Comparison of ENCODE assay signal across 14 cellular contexts in the genomic region with DNA sequence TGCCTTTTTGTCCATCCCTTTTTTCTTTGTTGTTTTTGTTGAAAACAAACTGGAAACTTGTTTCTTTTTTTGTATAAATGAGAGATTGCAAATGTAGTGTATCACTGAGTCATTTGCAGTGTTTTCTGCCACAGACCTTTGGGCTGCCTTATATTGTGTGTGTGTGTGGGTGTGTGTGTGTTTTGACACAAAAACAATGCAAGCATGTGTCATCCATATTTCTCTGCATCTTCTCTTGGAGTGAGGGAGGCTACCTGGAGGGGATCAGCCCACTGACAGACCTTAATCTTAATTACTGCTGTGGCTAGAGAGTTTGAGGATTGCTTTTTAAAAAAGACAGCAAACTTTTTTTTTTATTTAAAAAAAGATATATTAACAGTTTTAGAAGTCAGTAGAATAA. TPM values are rescaled to one million over a fixed set of nuclear protein-coding genes. Genes with fewer than 3 reads are reported as not detected.
DNase-seq lines count a peak whose midpoint lies in the region; ATAC-seq and TF ChIP-seq lines count a peak whose summit lies in the region.
"Had no signal": no experiment of that assay in that cellular context is flagged by ENCODE, and none has a peak within 500 bp of the region (broad histone marks: within the 10 kb centered on the region; RNA-seq: fewer than 3 reads in every experiment).

No MANE protein-coding gene starts in this region.

- H3K9me3 Mint-ChIP-seq in T-helper 2 cell treated with Interferon-gamma antibody and Interleukin-4, amounts not matched to agents 5 μg/mL and 100 μg/mL, for 36 hours, result no peaks in the 10 kb centered on the region

- TF ChIP-seq CTCF in RWPE2 (IDR thresholded peaks at IDR 0.05; ENCODE audit: poor library complexity, severe bottlenecking) (no peak), epithelial cell of esophagus (IDR thresholded peaks at IDR 0.05; ENCODE audit: insufficient read depth, low read depth, low read length, missing control alignments) (no peak), prostate gland (IDR thresholded peaks at IDR 0.05) (no peak)

- H3F3A ChIP-seq in GM23248 (ENCODE audit: insufficient read depth), result peaks cover 31% of the 10 kb centered on the region

- H3K4me1 ChIP-seq in GM23248 (ENCODE audit: insufficient read depth) (peaks cover 37% of the 10 kb centered on the region), RWPE2 (ENCODE audit: insufficient read depth, poor library complexity, severe bottlenecking) (peaks cover 30% of the 10 kb centered on the region), prostate gland (replicated peaks) (no peaks in the 10 kb centered on the region)

- H3K27me3 Mint-ChIP-seq in T-helper 2 cell treated with Interferon-gamma antibody and Interleukin-4, amounts not matched to agents 5 μg/mL and 100 μg/mL, for 36 hours (ENCODE audit: low read depth), result peaks cover 37% of the 10 kb centered on the region

- H3K27ac ChIP-seq in GM23248 (peak overlapping the region; percentile 61), RWPE2 (ENCODE audit: poor library complexity, severe bottlenecking) (peak overlapping the region; percentile 28), prostate gland (peak overlapping the region; percentile 86 to 90)
- H3K27ac ChIP-seq: esophagus squamous epithelium, WERI-Rb-1 had no signal

- H3K4me1 Mint-ChIP-seq in T-helper 2 cell treated with Interferon-gamma antibody and Interleukin-4, amounts not matched to agents 5 μg/mL and 100 μg/mL, for 36 hours (ENCODE audit: low read depth), result no peaks in the 10 kb centered on the region

- H3K9me3 ChIP-seq in GM23248 (ENCODE audit: low read depth) (no peaks in the 10 kb centered on the region), RWPE2 (ENCODE audit: severe bottlenecking) (no peaks in the 10 kb centered on the region), prostate gland (no peaks in the 10 kb centered on the region)
- H3K9me3 ChIP-seq: esophagus squamous epithelium had no signal

- H3K9me2 ChIP-seq in GM23248 (ENCODE audit: insufficient read depth), result no peaks in the 10 kb centered on the region

- H3K4me3 Mint-ChIP-seq in T-helper 2 cell treated with Interferon-gamma antibody and Interleukin-4, amounts not matched to agents 5 μg/mL and 100 μg/mL, for 36 hours, result no peak overlapping the region

- H2AFZ ChIP-seq in GM23248, result no peak overlapping the region

- DNase-seq in GM23248 (peak; percentile 63), RWPE2 (ENCODE audit: low spot score) (no peak), epithelial cell of esophagus (ENCODE audit: low read depth) (peak; percentile 66), prostate gland (ENCODE audit: low spot score) (no peak), NCI-H2029 (lab: John Stamatoyannopoulos, UW) (no peak), dermis blood vessel endothelial cell (no peak)
- no peak for DNase-seq in T-helper 2 cell treated with Interferon-gamma antibody and Interleukin-4, amounts not matched to agents 5 μg/mL and 100 μg/mL, for 36 hours (ENCODE audit: low spot score)
- DNase-seq: activated naive CD4-positive, alpha-beta T cell; esophagus squamous epithelium; MV-4-11; NK-92 treated with Interleukin-12 subunit alpha and Interleukin-12 subunit beta, amount 100 ng/mL, for 24 hours; stimulated activated CD4-positive, alpha-beta T cell treated with anti-CD3 and anti-CD28 coated beads, Interleukin-15, amount 100 ng/mL, for 24 hours; WERI-Rb-1 had no signal

- no peaks in the 10 kb centered on the region for H3K36me3 Mint-ChIP-seq in T-helper 2 cell treated with Interferon-gamma antibody and Interleukin-4, amounts not matched to agents 5 μg/mL and 100 μg/mL, for 36 hours (ENCODE audit: low read depth)

- peak overlapping the region; percentile 58 for H3K4me2 ChIP-seq in GM23248 (ENCODE audit: unreplicated experiment)

- H3K36me3 ChIP-seq in GM23248 (ENCODE audit: low read depth), result peaks cover 13% of the 10 kb centered on the region
- peaks cover 38% of the 10 kb centered on the region for H3K36me3 ChIP-seq in RWPE2 (ENCODE audit: low read depth)
- H3K36me3 ChIP-seq in prostate gland, result no peaks in the 10 kb centered on the region
- H3K36me3 ChIP-seq: WERI-Rb-1 had no signal

- H3K27ac Mint-ChIP-seq in T-helper 2 cell treated with Interferon-gamma antibody and Interleukin-4, amounts not matched to agents 5 μg/mL and 100 μg/mL, for 36 hours, result no peak overlapping the region

- no peak for TF ChIP-seq POLR2A in prostate gland (IDR thresholded peaks at IDR 0.05)

- no peaks in the 10 kb centered on the region for H3K27me3 ChIP-seq in GM23248 (replicated peaks; ENCODE audit: insufficient read depth)
- H3K27me3 ChIP-seq in RWPE2 (ENCODE audit: insufficient read depth, poor library complexity, severe bottlenecking), result no peaks in the 10 kb centered on the region
- H3K27me3 ChIP-seq in prostate gland (replicated peaks; ENCODE audit: insufficient read depth), result no peaks in the 10 kb centered on the region

- H3K79me2 ChIP-seq in GM23248 (ENCODE audit: insufficient read depth), result peaks cover 38% of the 10 kb centered on the region

- ATAC-seq in RWPE2 (ENCODE audit: low read depth) (no peak), HG03565 (IDR thresholded peaks at IDR 0.05; ENCODE audit: unreplicated experiment) (no peak)

- in situ Hi-C loops in GM23248 (cut with MboI), result loop anchor here (25.0 kb wide), 1 partner anchor 387 kb away; no protein-coding TSS in a partner anchor

- intact Hi-C loops in prostate gland (cut with DNase I), result no loop called here

- no peaks in the 10 kb centered on the region for H4K20me1 ChIP-seq in GM23248 (ENCODE audit: insufficient read depth)

- peak overlapping the region; percentile 23; the same call in 1 of the 2 replicates for H3K9ac ChIP-seq in GM23248

- peak overlapping the region; percentile 25; the same call in 1 of the 2 replicates for H3K4me3 ChIP-seq in GM23248
- H3K4me3 ChIP-seq in RWPE2 (ENCODE audit: severe bottlenecking), result no peak overlapping the region
- no peak overlapping the region for H3K4me3 ChIP-seq in epithelial cell of esophagus (ENCODE audit: low read length)
- H3K4me3 ChIP-seq in prostate gland, result no peak overlapping the region
- H3K4me3 ChIP-seq: esophagus squamous epithelium had no signal

RNA-seq across cellular contexts. Expression of gene SOX9, which starts 4.9 kb away (rescaled TPM):
- total RNA-seq in GM23248 (2014; rRNA removed; shearing (Covaris generic)), result 13.8 and 16.6 TPM in 2 replicates
- 18.5 and 20.8 TPM in 2 replicates for polyA plus RNA-seq in GM23248 (2016; fragmentation: Nextera tagmentation; extraction: Ambion mirVana)
- total RNA-seq in prostate gland (100 to 1,000 TPM in 1 of 2 donors, 10 to 100 TPM in 1; 92.8 to 204 TPM), dermis blood vessel endothelial cell (0.17 TPM in 1 of 2 replicates, not detected in the other)

Comparison
In these comparisons a context has a peak if more than half of its experiments do, and no peak if none do; other contexts are left out.
1. DNase-seq: peak in GM23248 (single experiment) and epithelial cell of esophagus (single experiment); none in RWPE2 (single experiment), prostate gland (single experiment), NCI-H2029 (single experiment), T-helper 2 cell treated with Interferon-gamma antibody and Interleukin-4, amounts not matched to agents 5 μg/mL and 100 μg/mL, for 36 hours (single experiment) and dermis blood vessel endothelial cell (single experiment).
2. H3K27ac ChIP-seq: peak in every context shown above with its lines; median percentile 88 in prostate gland; 61 in GM23248; 28 in RWPE2.
3. RNA of gene SOX9, which starts 4.9 kb away (total RNA-seq): 92.8 to 204 TPM in prostate gland and 13.8 to 16.6 TPM in GM23248; 0.17 TPM in dermis blood vessel endothelial cell; every median in the first group is over 10 times any median in the second.